In the genomic region with DNA sequence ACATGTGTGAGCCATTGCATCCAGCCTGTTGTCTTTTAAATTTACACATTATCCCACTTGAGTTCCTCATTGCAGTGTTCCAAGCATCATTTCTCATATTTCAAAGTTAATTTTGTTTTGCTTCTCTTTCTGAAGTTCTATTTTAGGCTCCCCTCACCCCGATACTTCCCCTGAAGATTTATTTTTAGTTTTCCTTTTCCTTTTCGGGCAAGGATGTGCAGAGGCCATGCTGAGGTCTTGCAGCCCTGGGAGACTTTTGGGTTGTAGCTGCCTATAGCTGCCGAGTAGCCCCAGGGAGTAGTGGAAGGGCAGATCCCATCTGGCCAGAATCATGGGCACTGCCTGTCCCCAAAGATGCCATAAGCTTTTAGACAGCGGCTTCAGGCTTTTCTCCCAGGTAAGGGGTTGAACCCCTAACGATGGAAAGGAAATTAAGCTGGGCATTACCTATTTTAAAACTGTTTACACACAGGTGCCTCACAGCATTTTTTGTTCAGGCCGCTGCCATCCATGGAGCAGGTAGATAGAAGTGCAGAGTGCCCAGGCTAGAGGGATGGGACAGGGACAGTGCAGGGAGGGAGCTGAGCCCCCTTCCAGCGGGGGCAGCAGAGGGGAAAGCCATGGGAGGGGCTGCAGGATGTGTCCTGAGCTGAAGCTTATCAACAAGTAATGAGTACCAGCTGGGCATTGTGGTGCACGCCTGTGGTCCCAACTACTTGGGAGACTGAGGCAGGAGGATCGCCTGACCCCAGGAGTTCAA, we compare ENCODE assay signal across 17 cellular contexts. TPM values are rescaled to one million over a fixed set of nuclear protein-coding genes. Genes with fewer than 3 reads are reported as not detected.
A peak's percentile ranks its signal among the peaks of the same experiment; 100 is the strongest.
DNase-seq lines count a peak whose midpoint lies in the region; ATAC-seq and TF ChIP-seq lines count a peak whose summit lies in the region.
"Had no signal": no experiment of that assay in that cellular context is flagged by ENCODE, and none has a peak within 500 bp of the region (broad histone marks: within the 10 kb centered on the region; RNA-seq: fewer than 3 reads in every experiment).

No MANE protein-coding gene starts in this region.

- peaks cover 19% of the 10 kb centered on the region for H3K36me3 Mint-ChIP-seq in activated B cell treated with CpG ODN at 0.5 μM for 24 hours (ENCODE audit: low read depth)

- H3K9me3 Mint-ChIP-seq in activated B cell treated with CpG ODN at 0.5 μM for 24 hours, result no peaks in the 10 kb centered on the region
- H3K9me3 Mint-ChIP-seq: brain, immature natural killer cell had no signal

- H3K36me3 ChIP-seq in right atrium auricular region (peaks cover 23% of the 10 kb centered on the region), colonic mucosa (no peaks in the 10 kb centered on the region)
- H3K36me3 ChIP-seq: BE2C had no signal

- intact Hi-C loops in cardiac septum (cut with DNase I), result no loop called here
- intact Hi-C loops in activated B cell treated with CpG ODN at 0.5 μM for 24 hours (cut with micrococcal nuclease), result no loop called here
- intact Hi-C loops in colonic mucosa (cut with DNase I), result no loop called here

- CTCF ChIA-PET in activated B cell treated with CpG ODN at 0.5 μM for 24 hours (lab: Charles Lee), result interaction anchor here (0.8 kb wide), 1 partner anchor 57 kb away, joined by 3 read pairs; no protein-coding TSS in a partner anchor

- peak overlapping the region; percentile 6 for H3K4me3 Mint-ChIP-seq in activated B cell treated with CpG ODN at 0.5 μM for 24 hours
- H3K4me3 Mint-ChIP-seq: brain, immature natural killer cell had no signal

- H3K4me1 ChIP-seq in right atrium auricular region (peaks cover 0 to 46% of the 10 kb centered on the region in 2 donors), colonic mucosa (peaks cover 14% of the 10 kb centered on the region)
- H3K4me1 ChIP-seq: BE2C, suprapubic skin had no signal

- in situ Hi-C loops in KBM-7 (cut with MboI; ENCODE audit: low pct_unique_long_range_greater_than_20kb, low sequenced_read_pairs), result no loop called here

- DNase-seq in cardiac septum (ENCODE audit: low spot score) (peak; percentile 29), right atrium auricular region (ENCODE audit: low spot score) (no peak), KBM-7 (peak; percentile 20), activated B cell treated with CpG ODN at 0.5 μM for 24 hours (no peak), colonic mucosa (no peak), SKM-1 (lab: John Stamatoyannopoulos, UW; ENCODE audit: unreplicated experiment) (no peak)
- no peak for DNase-seq in stimulated activated CD4-positive, alpha-beta T cell treated with anti-CD3 and anti-CD28 coated beads, Interleukin-1b, Interleukin-23, amount 100 ng/mL, for 48 hours
- DNase-seq: activated CD4-positive, alpha-beta T cell treated with anti-CD3 and anti-CD28 coated beads for 4 hours; BE2C; esophagus squamous epithelium; GM23248; mammary epithelial cell; NCI-H2029 treated with DMSO at 0.1 percent for 48 hours; NCI-H510A had no signal

- H3K4me3 ChIP-seq in right atrium auricular region, result no peak overlapping the region
- H3K4me3 ChIP-seq in colonic mucosa, result no peak overlapping the region
- H3K4me3 ChIP-seq: esophagus squamous epithelium, GM23248, suprapubic skin had no signal

- H3K9me3 ChIP-seq in right atrium auricular region, result no peaks in the 10 kb centered on the region
- no peaks in the 10 kb centered on the region for H3K9me3 ChIP-seq in colonic mucosa
- H3K9me3 ChIP-seq: BE2C, esophagus squamous epithelium, suprapubic skin had no signal

- TF ChIP-seq CTCF in right atrium auricular region (IDR thresholded peaks at IDR 0.05), result no peak
- TF ChIP-seq CTCF in activated B cell treated with CpG ODN at 0.5 μM for 24 hours (IDR thresholded peaks at IDR 0.05), result no peak
- TF ChIP-seq CTCF in colonic mucosa (IDR thresholded peaks at IDR 0.05), result no peak

- H3K27me3 Mint-ChIP-seq in activated B cell treated with CpG ODN at 0.5 μM for 24 hours, result no peaks in the 10 kb centered on the region

- H3K4me1 Mint-ChIP-seq in activated B cell treated with CpG ODN at 0.5 μM for 24 hours, result peaks cover 53% of the 10 kb centered on the region

- ATAC-seq in activated B cell treated with CpG ODN at 0.5 μM for 24 hours (ENCODE audit: low read depth), result no peak

- no peak overlapping the region for H3K9ac ChIP-seq in colonic mucosa (ENCODE audit: low read depth in 2 of 2, low read length in 2 of 2)
- H3K9ac ChIP-seq: GM23248 had no signal

- POLR2A ChIA-PET in activated B cell treated with CpG ODN at 0.5 μM for 24 hours (lab: Charles Lee), result interaction anchor here (0.6 to 0.7 kb wide), 3 partner anchors 17 to 54 kb away, joined by 3 read pairs; partner anchors contain the start of gene COQ8A

- H3K27me3 ChIP-seq in right atrium auricular region (no peaks in the 10 kb centered on the region), colonic mucosa (no peaks in the 10 kb centered on the region)
- H3K27me3 ChIP-seq: BE2C, esophagus squamous epithelium, suprapubic skin had no signal

- H3K27ac Mint-ChIP-seq in activated B cell treated with CpG ODN at 0.5 μM for 24 hours, result no peak overlapping the region

- no peak overlapping the region for H3K27ac ChIP-seq in right atrium auricular region
- no peak overlapping the region for H3K27ac ChIP-seq in colonic mucosa
- H3K27ac ChIP-seq: GM23248, suprapubic skin had no signal

RNA-seq across cellular contexts. Expression of gene PSEN2, which starts 15.9 kb away (rescaled TPM):
- total RNA-seq in cardiac septum (21.5 TPM), right atrium auricular region (10 to 100 TPM; 22.6 to 23.3 TPM), activated B cell treated with CpG ODN at 0.5 μM for 24 hours (13.4 and 14.3 TPM in 2 replicates), colonic mucosa (10 to 100 TPM; 16.6 to 18.1 TPM)

RNA-seq across cellular contexts. Expression of gene COQ8A, which starts 53.8 kb away (rescaled TPM):
- total RNA-seq in cardiac septum (168 TPM), right atrium auricular region (100 to 1,000 TPM; 158 to 253 TPM), activated B cell treated with CpG ODN at 0.5 μM for 24 hours (24.7 and 28.5 TPM in 2 replicates), colonic mucosa (10 to 100 TPM; 56.3 to 58.1 TPM)

Comparison
In these comparisons a context has a peak if more than half of its experiments do, and no peak if none do; other contexts are left out.
1. DNase-seq: peak in cardiac septum (single experiment) and KBM-7 (single experiment); none in right atrium auricular region (single experiment), activated B cell treated with CpG ODN at 0.5 μM for 24 hours (single experiment), colonic mucosa (single experiment), stimulated activated CD4-positive, alpha-beta T cell treated with anti-CD3 and anti-CD28 coated beads, Interleukin-1b, Interleukin-23, amount 100 ng/mL, for 48 hours (single experiment) and SKM-1 (single experiment).